ENCODE assay signal across 1 cellular context in the genomic region with DNA sequence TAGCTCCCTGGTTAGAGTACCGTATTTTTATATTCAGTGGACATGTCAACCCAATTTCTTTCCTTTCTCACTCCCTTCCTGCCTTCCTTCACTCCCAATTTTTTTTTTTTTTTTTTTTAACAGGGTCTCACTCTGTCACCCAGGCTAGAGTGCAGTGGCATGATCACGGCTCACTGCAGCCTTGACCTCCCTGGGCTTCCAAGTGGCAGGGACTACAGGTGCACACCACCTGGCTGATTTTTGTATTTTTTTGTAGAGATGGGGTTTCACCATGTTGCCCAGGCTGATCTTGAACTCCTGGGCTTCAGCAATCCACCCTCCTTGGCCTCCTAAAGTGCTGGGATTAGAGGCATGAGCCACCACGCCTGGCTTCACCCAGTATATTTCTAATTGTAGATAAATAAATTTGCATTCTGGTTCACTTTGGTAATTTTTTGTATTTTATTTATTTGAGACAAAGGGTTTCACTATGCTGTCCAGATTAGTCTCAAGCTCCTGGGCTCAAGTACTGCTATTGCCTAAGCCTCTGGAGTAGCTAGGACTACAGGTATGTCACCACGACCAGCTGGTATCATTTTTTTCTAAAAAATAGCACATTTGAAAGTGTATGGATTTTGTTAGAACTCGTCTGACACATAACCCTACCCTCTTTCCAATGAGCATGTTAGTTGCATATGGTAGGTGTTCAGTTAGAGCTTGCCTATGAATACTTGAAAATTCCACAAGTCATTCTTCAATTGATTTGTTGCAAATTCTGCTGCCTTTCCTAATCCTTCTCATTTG.
A peak's percentile ranks its signal among the peaks of the same experiment; 100 is the strongest.
TF ChIP-seq lines count a peak whose summit lies in the region.

No MANE protein-coding gene starts in this region.

TF ChIP-seq in HCT116, 20 proteins besides CTCF, POLR2A, EP300 and RAD21 (continued from another document):
- TF ChIP-seq, protein P1, sequence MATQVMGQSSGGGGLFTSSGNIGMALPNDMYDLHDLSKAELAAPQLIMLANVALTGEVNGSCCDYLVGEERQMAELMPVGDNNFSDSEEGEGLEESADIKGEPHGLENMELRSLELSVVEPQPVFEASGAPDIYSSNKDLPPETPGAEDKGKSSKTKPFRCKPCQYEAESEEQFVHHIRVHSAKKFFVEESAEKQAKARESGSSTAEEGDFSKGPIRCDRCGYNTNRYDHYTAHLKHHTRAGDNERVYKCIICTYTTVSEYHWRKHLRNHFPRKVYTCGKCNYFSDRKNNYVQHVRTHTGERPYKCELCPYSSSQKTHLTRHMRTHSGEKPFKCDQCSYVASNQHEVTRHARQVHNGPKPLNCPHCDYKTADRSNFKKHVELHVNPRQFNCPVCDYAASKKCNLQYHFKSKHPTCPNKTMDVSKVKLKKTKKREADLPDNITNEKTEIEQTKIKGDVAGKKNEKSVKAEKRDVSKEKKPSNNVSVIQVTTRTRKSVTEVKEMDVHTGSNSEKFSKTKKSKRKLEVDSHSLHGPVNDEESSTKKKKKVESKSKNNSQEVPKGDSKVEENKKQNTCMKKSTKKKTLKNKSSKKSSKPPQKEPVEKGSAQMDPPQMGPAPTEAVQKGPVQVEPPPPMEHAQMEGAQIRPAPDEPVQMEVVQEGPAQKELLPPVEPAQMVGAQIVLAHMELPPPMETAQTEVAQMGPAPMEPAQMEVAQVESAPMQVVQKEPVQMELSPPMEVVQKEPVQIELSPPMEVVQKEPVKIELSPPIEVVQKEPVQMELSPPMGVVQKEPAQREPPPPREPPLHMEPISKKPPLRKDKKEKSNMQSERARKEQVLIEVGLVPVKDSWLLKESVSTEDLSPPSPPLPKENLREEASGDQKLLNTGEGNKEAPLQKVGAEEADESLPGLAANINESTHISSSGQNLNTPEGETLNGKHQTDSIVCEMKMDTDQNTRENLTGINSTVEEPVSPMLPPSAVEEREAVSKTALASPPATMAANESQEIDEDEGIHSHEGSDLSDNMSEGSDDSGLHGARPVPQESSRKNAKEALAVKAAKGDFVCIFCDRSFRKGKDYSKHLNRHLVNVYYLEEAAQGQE (IDR thresholded peaks at IDR 0.05; ENCODE audit: low read depth): no peak
- TF ChIP-seq FOSL1 (IDR thresholded peaks at IDR 0.05; ENCODE audit: low read depth) (0 out of 2 replicates have a peak, but pooled peaks have one; percentile 4), JUND (IDR thresholded peaks at IDR 0.05) (peak; percentile 7)
- TF ChIP-seq, protein P2, sequence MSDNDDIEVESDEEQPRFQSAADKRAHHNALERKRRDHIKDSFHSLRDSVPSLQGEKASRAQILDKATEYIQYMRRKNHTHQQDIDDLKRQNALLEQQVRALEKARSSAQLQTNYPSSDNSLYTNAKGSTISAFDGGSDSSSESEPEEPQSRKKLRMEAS (IDR thresholded peaks at IDR 0.05): 0 out of 2 replicates have a peak, but pooled peaks have one; percentile 4
